Comparison of ENCODE assay signal across 8 cellular contexts in genomic region chr14:21103710-21104447, GRCh38. TPM values are rescaled to one million over a fixed set of nuclear protein-coding genes. Genes with fewer than 3 reads are reported as not detected.
A peak's percentile ranks its signal among the peaks of the same experiment; 100 is the strongest.
DNase-seq lines count a peak whose midpoint lies in the region; ATAC-seq and TF ChIP-seq lines count a peak whose summit lies in the region.

No MANE protein-coding gene starts in this region.

- H3K9me3 ChIP-seq in KOPT-K1 (ENCODE audit: insufficient read depth, low read length, poor library complexity, severe bottlenecking) (no peaks in the 10 kb centered on the region), Peyer's patch (peaks cover 0 to 4% (median 0%) of the 10 kb centered on the region in 4 donors)

- peak; percentile 91 for ATAC-seq in GM21825 (IDR thresholded peaks at IDR 0.05; ENCODE audit: unreplicated experiment)
- ATAC-seq in naive B cell (ENCODE audit: low read depth in 2 of 2) = peak; percentile 85
- ATAC-seq in stimulated activated effector memory CD8-positive, alpha-beta T cell treated with anti-CD3 and anti-CD28 coated beads, Interleukin-12 subunit alpha, Interleukin-12 subunit beta, amount 100 ng/mL, for 72 hours = peak; percentile 92

- peak; percentile 75 to 95 (median 88) for TF ChIP-seq CTCF in Peyer's patch (IDR thresholded peaks at IDR 0.05)

- H3K4me1 ChIP-seq in Peyer's patch = peaks cover 0 to 49% (median 12%) of the 10 kb centered on the region in 4 donors

- peak overlapping the region; percentile 60 to 82 (median 66) for H3K4me3 ChIP-seq in Peyer's patch

- DNase-seq in Daoy (ENCODE audit: low read depth) = peak; percentile 99
- peak; percentile 97 to 98 (median 97) for DNase-seq in Peyer's patch
- peak; percentile 92 for DNase-seq in activated T-helper 1 cell treated with anti-CD3 and anti-CD28 coated beads, Interleukin-12 subunit alpha, Interleukin-12 subunit beta, Interleukin-2, Interleukin-4 antibody, amounts not matched to agents 30 ng/mL and 10 ng/mL and 1 ng/mL, durations not matched to agents 14 hours and 24 hours and 36 hours (ENCODE audit: low spot score)
- peak; percentile 96 for DNase-seq in fibroblast of gingiva (ENCODE audit: low read depth)
- peak; percentile 95 for DNase-seq in naive B cell
- DNase-seq in stimulated activated effector memory CD8-positive, alpha-beta T cell treated with anti-CD3 and anti-CD28 coated beads, Interleukin-12 subunit alpha, Interleukin-12 subunit beta, amount 100 ng/mL, for 72 hours (ENCODE audit: low spot score in 2 of 2) = peak; percentile 94 to 98

- peak overlapping the region; percentile 97 for H3K27ac Mint-ChIP-seq in activated T-helper 1 cell treated with anti-CD3 and anti-CD28 coated beads, Interleukin-12 subunit alpha, Interleukin-12 subunit beta, Interleukin-2, Interleukin-4 antibody, amounts not matched to agents 30 ng/mL and 10 ng/mL and 1 ng/mL, durations not matched to agents 14 hours and 24 hours and 36 hours
- peak overlapping the region; percentile 79 to 96 (median 95) for H3K27ac Mint-ChIP-seq in naive B cell
- H3K27ac Mint-ChIP-seq in stimulated activated effector memory CD8-positive, alpha-beta T cell treated with anti-CD3 and anti-CD28 coated beads, Interleukin-12 subunit alpha, Interleukin-12 subunit beta, amount 100 ng/mL, for 72 hours = peak overlapping the region; percentile 92

- intact Hi-C loops in activated T-helper 1 cell treated with anti-CD3 and anti-CD28 coated beads, Interleukin-12 subunit alpha, Interleukin-12 subunit beta, Interleukin-2, Interleukin-4 antibody, amounts not matched to agents 30 ng/mL and 10 ng/mL and 1 ng/mL, durations not matched to agents 14 hours and 24 hours and 36 hours (cut with micrococcal nuclease) = loop anchor here (1.0 to 10.0 kb wide), 10 partner anchors 12 to 642 kb away; partner anchors contain the start of genes CHD8, HNRNPC, METTL17 and PIP4P1

- H3K4me3 Mint-ChIP-seq in activated T-helper 1 cell treated with anti-CD3 and anti-CD28 coated beads, Interleukin-12 subunit alpha, Interleukin-12 subunit beta, Interleukin-2, Interleukin-4 antibody, amounts not matched to agents 30 ng/mL and 10 ng/mL and 1 ng/mL, durations not matched to agents 14 hours and 24 hours and 36 hours = peak overlapping the region; percentile 93
- peak overlapping the region; percentile 49 to 97 (median 92) for H3K4me3 Mint-ChIP-seq in naive B cell
- H3K4me3 Mint-ChIP-seq in stimulated activated effector memory CD8-positive, alpha-beta T cell treated with anti-CD3 and anti-CD28 coated beads, Interleukin-12 subunit alpha, Interleukin-12 subunit beta, amount 100 ng/mL, for 72 hours = peak overlapping the region; percentile 83

- peaks cover 6% of the 10 kb centered on the region for H3K27me3 Mint-ChIP-seq in activated T-helper 1 cell treated with anti-CD3 and anti-CD28 coated beads, Interleukin-12 subunit alpha, Interleukin-12 subunit beta, Interleukin-2, Interleukin-4 antibody, amounts not matched to agents 30 ng/mL and 10 ng/mL and 1 ng/mL, durations not matched to agents 14 hours and 24 hours and 36 hours (ENCODE audit: insufficient read depth)
- H3K27me3 Mint-ChIP-seq in naive B cell = peaks cover 0 to 18% (median 10%) of the 10 kb centered on the region in 3 donors

- no peaks in the 10 kb centered on the region for H3K36me3 ChIP-seq in KOPT-K1 (ENCODE audit: insufficient read depth, low read length)
- H3K36me3 ChIP-seq in Peyer's patch = no peaks in the 10 kb centered on the region

- peak in 1 of 2 donors; percentile 81 for TF ChIP-seq POLR2A in Peyer's patch (IDR thresholded peaks at IDR 0.05)

- peaks cover 56% of the 10 kb centered on the region for H3K4me1 Mint-ChIP-seq in activated T-helper 1 cell treated with anti-CD3 and anti-CD28 coated beads, Interleukin-12 subunit alpha, Interleukin-12 subunit beta, Interleukin-2, Interleukin-4 antibody, amounts not matched to agents 30 ng/mL and 10 ng/mL and 1 ng/mL, durations not matched to agents 14 hours and 24 hours and 36 hours (ENCODE audit: low read depth)
- H3K4me1 Mint-ChIP-seq in naive B cell = peaks cover 21 to 34% (median 21%) of the 10 kb centered on the region in 3 donors
- peaks cover 42% of the 10 kb centered on the region for H3K4me1 Mint-ChIP-seq in stimulated activated effector memory CD8-positive, alpha-beta T cell treated with anti-CD3 and anti-CD28 coated beads, Interleukin-12 subunit alpha, Interleukin-12 subunit beta, amount 100 ng/mL, for 72 hours

- no peaks in the 10 kb centered on the region for H3K9me3 Mint-ChIP-seq in activated T-helper 1 cell treated with anti-CD3 and anti-CD28 coated beads, Interleukin-12 subunit alpha, Interleukin-12 subunit beta, Interleukin-2, Interleukin-4 antibody, amounts not matched to agents 30 ng/mL and 10 ng/mL and 1 ng/mL, durations not matched to agents 14 hours and 24 hours and 36 hours
- H3K9me3 Mint-ChIP-seq in naive B cell = no peaks in the 10 kb centered on the region
- no peaks in the 10 kb centered on the region for H3K9me3 Mint-ChIP-seq in stimulated activated effector memory CD8-positive, alpha-beta T cell treated with anti-CD3 and anti-CD28 coated beads, Interleukin-12 subunit alpha, Interleukin-12 subunit beta, amount 100 ng/mL, for 72 hours

- peaks cover 1% of the 10 kb centered on the region for H3K36me3 Mint-ChIP-seq in activated T-helper 1 cell treated with anti-CD3 and anti-CD28 coated beads, Interleukin-12 subunit alpha, Interleukin-12 subunit beta, Interleukin-2, Interleukin-4 antibody, amounts not matched to agents 30 ng/mL and 10 ng/mL and 1 ng/mL, durations not matched to agents 14 hours and 24 hours and 36 hours (ENCODE audit: low read depth)
- no peaks in the 10 kb centered on the region for H3K36me3 Mint-ChIP-seq in naive B cell
- H3K36me3 Mint-ChIP-seq in stimulated activated effector memory CD8-positive, alpha-beta T cell treated with anti-CD3 and anti-CD28 coated beads, Interleukin-12 subunit alpha, Interleukin-12 subunit beta, amount 100 ng/mL, for 72 hours = peaks cover 13% of the 10 kb centered on the region

- H3K27me3 ChIP-seq in Peyer's patch = no peaks in the 10 kb centered on the region

- peak overlapping the region; percentile 97 for H3K27ac ChIP-seq in KOPT-K1 (ENCODE audit: low read depth, low read length, poor library complexity, severe bottlenecking)
- peak overlapping the region; percentile 93 to 97 (median 96) for H3K27ac ChIP-seq in Peyer's patch

RNA-seq across cellular contexts. Expression of gene TMEM253, which starts 3.0 kb away (rescaled TPM):
- total RNA-seq in Daoy (2014; rRNA removed; shearing (Covaris generic)) = not detected in 2 replicates
- 100 to 1,000 TPM in 3 of 4 donors, 1 to 10 TPM in 1; 9.1 to 140 (median 124) TPM for total RNA-seq in Peyer's patch
- not detected in 2 replicates for total RNA-seq in activated T-helper 1 cell treated with anti-CD3 and anti-CD28 coated beads, Interleukin-12 subunit alpha, Interleukin-12 subunit beta, Interleukin-2, Interleukin-4 antibody, amounts not matched to agents 30 ng/mL and 10 ng/mL and 1 ng/mL, durations not matched to agents 14 hours and 24 hours and 36 hours
- not detected for polyA plus RNA-seq in naive B cell (ENCODE audit: low read depth in 6 of 6)

RNA-seq across cellular contexts. Expression of gene ZNF219, which starts 5.4 kb away (rescaled TPM):
- total RNA-seq in Daoy (2014; rRNA removed; shearing (Covaris generic)) = 13.4 and 13.7 TPM in 2 replicates
- total RNA-seq in Peyer's patch = 10 to 100 TPM; 41.3 to 68.8 (median 63.2) TPM
- 8.2 and 8.3 TPM in 2 replicates for total RNA-seq in activated T-helper 1 cell treated with anti-CD3 and anti-CD28 coated beads, Interleukin-12 subunit alpha, Interleukin-12 subunit beta, Interleukin-2, Interleukin-4 antibody, amounts not matched to agents 30 ng/mL and 10 ng/mL and 1 ng/mL, durations not matched to agents 14 hours and 24 hours and 36 hours
- 1 to 10 TPM in 1 of 6 donors, under 1 TPM in 3, not detected in 2; 0.13 to 1.1 (median 0.56) TPM for polyA plus RNA-seq in naive B cell (ENCODE audit: low read depth in 6 of 6)

RNA-seq across cellular contexts. Expression of gene ARHGEF40, which starts 33.8 kb away (rescaled TPM):
- 59.9 and 86.1 TPM in 2 replicates for total RNA-seq in Daoy (2014; rRNA removed; shearing (Covaris generic))
- total RNA-seq in Peyer's patch = 10 to 100 TPM; 19.8 to 57.8 (median 34.6) TPM
- total RNA-seq in activated T-helper 1 cell treated with anti-CD3 and anti-CD28 coated beads, Interleukin-12 subunit alpha, Interleukin-12 subunit beta, Interleukin-2, Interleukin-4 antibody, amounts not matched to agents 30 ng/mL and 10 ng/mL and 1 ng/mL, durations not matched to agents 14 hours and 24 hours and 36 hours = not detected in 2 replicates
- under 1 TPM in 5 of 6 donors, not detected in 1; 0.07 to 0.99 (median 0.27) TPM for polyA plus RNA-seq in naive B cell (ENCODE audit: low read depth in 6 of 6)

RNA-seq across cellular contexts. Expression of gene RNASE8, which starts 46.3 kb away (rescaled TPM):
- total RNA-seq in Daoy (2014; rRNA removed; shearing (Covaris generic)) = not detected in 2 replicates
- total RNA-seq in Peyer's patch = not detected
- not detected in 2 replicates for total RNA-seq in activated T-helper 1 cell treated with anti-CD3 and anti-CD28 coated beads, Interleukin-12 subunit alpha, Interleukin-12 subunit beta, Interleukin-2, Interleukin-4 antibody, amounts not matched to agents 30 ng/mL and 10 ng/mL and 1 ng/mL, durations not matched to agents 14 hours and 24 hours and 36 hours
- not detected for polyA plus RNA-seq in naive B cell (ENCODE audit: low read depth in 6 of 6)

RNA-seq across cellular contexts. Expression of gene OR5AU1, which starts 52.0 kb away (rescaled TPM):
- total RNA-seq in Daoy (2014; rRNA removed; shearing (Covaris generic)) = not detected in 2 replicates
- not detected for total RNA-seq in Peyer's patch
- not detected in 2 replicates for total RNA-seq in activated T-helper 1 cell treated with anti-CD3 and anti-CD28 coated beads, Interleukin-12 subunit alpha, Interleukin-12 subunit beta, Interleukin-2, Interleukin-4 antibody, amounts not matched to agents 30 ng/mL and 10 ng/mL and 1 ng/mL, durations not matched to agents 14 hours and 24 hours and 36 hours
- polyA plus RNA-seq in naive B cell (ENCODE audit: low read depth in 6 of 6) = not detected

Comparison
In these comparisons a context has a peak if more than half of its experiments do, and no peak if none do; other contexts are left out.
1. Peak in every context shown above with its lines: DNase-seq, ATAC-seq, H3K4me3 ChIP-seq and H3K27ac ChIP-seq.
2. RNA of gene ARHGEF40, which starts 33.8 kb away (total RNA-seq): 59.9 to 86.1 TPM in Daoy and 19.8 to 57.8 TPM in Peyer's patch; not detected in activated T-helper 1 cell treated with anti-CD3 and anti-CD28 coated beads, Interleukin-12 subunit alpha, Interleukin-12 subunit beta, Interleukin-2, Interleukin-4 antibody, amounts not matched to agents 30 ng/mL and 10 ng/mL and 1 ng/mL, durations not matched to agents 14 hours and 24 hours and 36 hours; every median in the first group is over 10 times any median in the second.